ENCODE assay signal across 27 cellular contexts in genomic region chr15:98417346-98417745, GRCh38.
"Had no signal": no experiment of that assay in that cellular context is flagged by ENCODE, and none has a peak within 500 bp of the region (broad histone marks: within the 10 kb centered on the region; RNA-seq: fewer than 3 reads in every experiment).

No MANE protein-coding gene starts in this region.

- H3K36me3 ChIP-seq: ascending aorta, cardiac muscle cell, esophagus squamous epithelium had no signal

- H3K27me3 ChIP-seq: ascending aorta had no signal

- H3K27ac ChIP-seq: cardiac muscle cell had no signal

- H3K27ac Mint-ChIP-seq: activated CD4-positive, alpha-beta memory T cell treated with anti-CD3 and anti-CD28 coated beads, Interleukin-2, amount 10 ng/mL, durations not matched to agents 7 days and 5 days; activated CD4-positive, alpha-beta T cell treated with anti-CD3 and anti-CD28 coated beads for 36 hours; activated CD4-positive, alpha-beta T cell treated with anti-CD3 and anti-CD28 coated beads, Interleukin-2, amount 10 ng/mL, durations not matched to agents 24 days and 14 days; activated naive CD4-positive, alpha-beta T cell treated with anti-CD3 and anti-CD28 coated beads, Interleukin-2, amount 10 ng/mL, durations not matched to agents 7 days and 5 days; activated naive CD4-positive, alpha-beta T cell treated with anti-CD3 and anti-CD28 coated beads, Interleukin-2, amount 50 U/mL, for 72 hours; activated naive CD8-positive, alpha-beta T cell treated with anti-CD3 and anti-CD28 coated beads, Interleukin-2, amount 10 ng/mL, durations not matched to agents 7 days and 5 days; activated T-cell treated with anti-CD3 and anti-CD28 coated beads, Interleukin-2, amount 50 U/mL, for 24 hours; activated T-cell treated with anti-CD3 and anti-CD28 coated beads, Interleukin-2, amount 50 U/mL, for 72 hours; effector memory CD8-positive, alpha-beta T cell; T-helper 17 cell; T-helper 2 cell treated with Interferon-gamma antibody and Interleukin-4, amounts not matched to agents 5 μg/mL and 100 μg/mL, for 36 hours had no signal

- ATAC-seq: activated CD4-positive, alpha-beta T cell treated with anti-CD3 and anti-CD28 coated beads for 36 hours; activated naive CD4-positive, alpha-beta T cell treated with anti-CD3 and anti-CD28 coated beads, Interleukin-2, amount 50 U/mL, for 72 hours; activated T-cell treated with anti-CD3 and anti-CD28 coated beads, Interleukin-2, amount 50 U/mL, for 72 hours; effector memory CD8-positive, alpha-beta T cell; T-helper 17 cell had no signal

- H3K4me1 Mint-ChIP-seq: activated naive CD8-positive, alpha-beta T cell treated with anti-CD3 and anti-CD28 coated beads, Interleukin-2, amount 10 ng/mL, durations not matched to agents 7 days and 5 days had no signal

- H3K9me3 Mint-ChIP-seq: activated CD4-positive, alpha-beta memory T cell treated with anti-CD3 and anti-CD28 coated beads, Interleukin-2, amount 10 ng/mL, durations not matched to agents 7 days and 5 days; activated CD4-positive, alpha-beta T cell treated with anti-CD3 and anti-CD28 coated beads, Interleukin-2, amount 10 ng/mL, durations not matched to agents 24 days and 14 days; activated naive CD4-positive, alpha-beta T cell treated with anti-CD3 and anti-CD28 coated beads, Interleukin-2, amount 10 ng/mL, durations not matched to agents 7 days and 5 days; activated naive CD4-positive, alpha-beta T cell treated with anti-CD3 and anti-CD28 coated beads, Interleukin-2, amount 50 U/mL, for 72 hours; activated naive CD8-positive, alpha-beta T cell treated with anti-CD3 and anti-CD28 coated beads, Interleukin-2, amount 10 ng/mL, durations not matched to agents 7 days and 5 days; activated T-cell treated with anti-CD3 and anti-CD28 coated beads, Interleukin-2, amount 50 U/mL, for 24 hours; activated T-cell treated with anti-CD3 and anti-CD28 coated beads, Interleukin-2, amount 50 U/mL, for 72 hours; T-helper 2 cell treated with Interferon-gamma antibody and Interleukin-4, amounts not matched to agents 5 μg/mL and 100 μg/mL, for 36 hours had no signal

- H3K9me3 ChIP-seq: ascending aorta, esophagus squamous epithelium had no signal

- H3K36me3 Mint-ChIP-seq: activated naive CD4-positive, alpha-beta T cell treated with anti-CD3 and anti-CD28 coated beads, Interleukin-2, amount 10 ng/mL, durations not matched to agents 7 days and 5 days; activated naive CD4-positive, alpha-beta T cell treated with anti-CD3 and anti-CD28 coated beads, Interleukin-2, amount 50 U/mL, for 72 hours; activated naive CD8-positive, alpha-beta T cell treated with anti-CD3 and anti-CD28 coated beads, Interleukin-2, amount 10 ng/mL, durations not matched to agents 7 days and 5 days had no signal

- H3K4me3 Mint-ChIP-seq: activated CD4-positive, alpha-beta memory T cell treated with anti-CD3 and anti-CD28 coated beads, Interleukin-2, amount 10 ng/mL, durations not matched to agents 7 days and 5 days; activated CD4-positive, alpha-beta T cell treated with anti-CD3 and anti-CD28 coated beads for 36 hours; activated CD4-positive, alpha-beta T cell treated with anti-CD3 and anti-CD28 coated beads, Interleukin-2, amount 10 ng/mL, durations not matched to agents 24 days and 14 days; activated naive CD4-positive, alpha-beta T cell treated with anti-CD3 and anti-CD28 coated beads, Interleukin-2, amount 10 ng/mL, durations not matched to agents 7 days and 5 days; activated naive CD8-positive, alpha-beta T cell treated with anti-CD3 and anti-CD28 coated beads, Interleukin-2, amount 10 ng/mL, durations not matched to agents 7 days and 5 days; activated T-cell treated with anti-CD3 and anti-CD28 coated beads, Interleukin-2, amount 50 U/mL, for 24 hours; activated T-cell treated with anti-CD3 and anti-CD28 coated beads, Interleukin-2, amount 50 U/mL, for 72 hours; central memory CD8-positive, alpha-beta T cell; effector memory CD8-positive, alpha-beta T cell; T-helper 17 cell; T-helper 2 cell treated with Interferon-gamma antibody and Interleukin-4, amounts not matched to agents 5 μg/mL and 100 μg/mL, for 36 hours had no signal

- H3K4me3 ChIP-seq: ascending aorta, cardiac muscle cell, esophagus squamous epithelium had no signal

- DNase-seq: activated CD4-positive, alpha-beta memory T cell treated with anti-CD3 and anti-CD28 coated beads, Interleukin-2, amount 10 ng/mL, durations not matched to agents 7 days and 5 days; activated CD4-positive, alpha-beta T cell treated with anti-CD3 and anti-CD28 coated beads for 36 hours; activated CD4-positive, alpha-beta T cell treated with anti-CD3 and anti-CD28 coated beads, Interleukin-2, amount 10 ng/mL, durations not matched to agents 24 days and 14 days; activated CD4-positive, CD25-positive, alpha-beta regulatory T cell; activated CD4-positive, CD25-positive, alpha-beta regulatory T cell treated with anti-CD3 and anti-CD28 coated beads, Interleukin-2, amount 50 U/mL, for 72 hours; activated CD8-positive, alpha-beta memory T cell treated with anti-CD3 and anti-CD28 coated beads, Interleukin-2, amount 50 U/mL, for 48 hours; activated gamma-delta T cell; activated naive CD4-positive, alpha-beta T cell; activated naive CD4-positive, alpha-beta T cell treated with anti-CD3 and anti-CD28 coated beads, Interleukin-2, amount 10 ng/mL, durations not matched to agents 7 days and 5 days; activated naive CD8-positive, alpha-beta T cell treated with anti-CD3 and anti-CD28 coated beads, Interleukin-2, amount 10 ng/mL, durations not matched to agents 7 days and 5 days; activated T-cell treated with anti-CD3 and anti-CD28 coated beads for 4 hours; activated T-cell treated with anti-CD3 and anti-CD28 coated beads, Interleukin-2, amount 50 U/mL, for 24 hours; activated T-cell treated with anti-CD3 and anti-CD28 coated beads, Interleukin-2, amount 50 U/mL, for 72 hours; cortex of kidney; dermis blood vessel endothelial cell; effector CD4-positive, alpha-beta T cell; effector memory CD8-positive, alpha-beta T cell; erythroblast; esophagus squamous epithelium; foreskin melanocyte; T-helper 1 cell; T-helper 17 cell had no signal
